Comparison of ENCODE assay signal across 8 cellular contexts in genomic region chr21:14864211-14865021, GRCh38.
A peak's percentile ranks its signal among the peaks of the same experiment; 100 is the strongest.
DNase-seq lines count a peak whose midpoint lies in the region; ATAC-seq lines count a peak whose summit lies in the region.

No MANE protein-coding gene starts in this region.

- peaks cover 49% of the 10 kb centered on the region for H3K4me1 ChIP-seq in adipocyte (ENCODE audit: control insufficient read depth, insufficient read depth, low read length)

- intact Hi-C loops in left ventricle myocardium superior (cut with micrococcal nuclease): loop anchor here (5.0 to 10.0 kb wide), 2 partner anchors 200 to 618 kb away; partner anchors contain the start of gene NRIP1

- H3K27me3 ChIP-seq in adipocyte (replicated peaks; ENCODE audit: control insufficient read depth, insufficient read depth, low read length): no peaks in the 10 kb centered on the region

- H3K9me3 ChIP-seq in adipocyte (ENCODE audit: control insufficient read depth, low read length): no peaks in the 10 kb centered on the region

- ATAC-seq in GM18861 (IDR thresholded peaks at IDR 0.05; ENCODE audit: unreplicated experiment) (peak; percentile 69), HG03103 (IDR thresholded peaks at IDR 0.05; ENCODE audit: low read depth, unreplicated experiment) (peak; percentile 67), left ventricle myocardium superior (peak; percentile 94)

- peak overlapping the region; percentile 52 for H3K9ac ChIP-seq in adipocyte (ENCODE audit: low read length)

- DNase-seq in AG20443 (ENCODE audit: low spot score) (peak; percentile 74), NOMO-1 treated with DMSO at 0.1 percent for 48 hours (lab: John Stamatoyannopoulos, UW; ENCODE audit: unreplicated experiment) (peak; percentile 52), adipocyte (ENCODE audit: low read depth) (peak; percentile 76), left ventricle myocardium superior (peak; percentile 78), retina (peak; percentile 84), hepatic stellate cell (ENCODE audit: low spot score) (no peak)

- H3K36me3 ChIP-seq in adipocyte (ENCODE audit: control insufficient read depth, insufficient read depth, low read length, severe bottlenecking): no peaks in the 10 kb centered on the region

- no peak overlapping the region for H3K4me3 ChIP-seq in adipocyte (ENCODE audit: low read length)
